ENCODE assay signal across 11 cellular contexts in genomic region chr1:38030596-38031512, GRCh38. TPM values are rescaled to one million over a fixed set of nuclear protein-coding genes. Genes with fewer than 3 reads are reported as not detected.
A peak's percentile ranks its signal among the peaks of the same experiment; 100 is the strongest.
DNase-seq lines count a peak whose midpoint lies in the region; ATAC-seq and TF ChIP-seq lines count a peak whose summit lies in the region.
"Had no signal": no experiment of that assay in that cellular context is flagged by ENCODE, and none has a peak within 500 bp of the region (broad histone marks: within the 10 kb centered on the region; RNA-seq: fewer than 3 reads in every experiment).

No MANE protein-coding gene starts in this region.

- H3K4me3 ChIP-seq in fibroblast of lung (replicated peaks in 1 of 4; ENCODE audit: control extremely low read depth in 1 of 4, insufficient read depth in 1 of 4, low read depth in 3 of 4, low read length in 4 of 4): no peak overlapping the region
- no peak overlapping the region for H3K4me3 ChIP-seq in skeletal muscle tissue (ENCODE audit: low read length in 3 of 3)

- no peaks in the 10 kb centered on the region for H3K27me3 Mint-ChIP-seq in activated CD4-positive, alpha-beta T cell treated with anti-CD3 and anti-CD28 coated beads for 36 hours
- no peaks in the 10 kb centered on the region for H3K27me3 Mint-ChIP-seq in T-cell

- no peak for DNase-seq in activated CD4-positive, alpha-beta T cell treated with anti-CD3 and anti-CD28 coated beads for 36 hours
- no peak for DNase-seq in activated CD4-positive, alpha-beta T cell treated with anti-CD3 and anti-CD28 coated beads, Interleukin-2, amount 50 U/mL, for 1 hour
- DNase-seq in T-cell: no peak
- DNase-seq in fibroblast of lung (ENCODE audit: low read depth in 2 of 2): no peak
- no peak for DNase-seq in pons (ENCODE audit: low spot score)
- DNase-seq in putamen (ENCODE audit: low spot score): no peak
- DNase-seq: GF-D8, midbrain, NCI-H146 had no signal

- H3K9ac ChIP-seq in fibroblast of lung (ENCODE audit: insufficient read depth, low read length) (no peak overlapping the region), skeletal muscle tissue (ENCODE audit: low read depth in 1 of 3, low read length in 3 of 3) (peak overlapping the region in 1 of 3 donors; percentile 81)

- peaks cover 57% of the 10 kb centered on the region for H3K4me1 Mint-ChIP-seq in activated CD4-positive, alpha-beta T cell treated with anti-CD3 and anti-CD28 coated beads for 36 hours
- H3K4me1 Mint-ChIP-seq in T-cell: peaks cover 15 to 42% (median 30%) of the 10 kb centered on the region in 3 donors

- H3K4me3 Mint-ChIP-seq in activated CD4-positive, alpha-beta T cell treated with anti-CD3 and anti-CD28 coated beads for 36 hours: peak overlapping the region; percentile 11
- peak overlapping the region in 2 of 3 donors; percentile 29 to 39 for H3K4me3 Mint-ChIP-seq in T-cell

- H3K36me3 ChIP-seq in fibroblast of lung (ENCODE audit: control insufficient read depth, insufficient read depth, low read length) (peaks cover 1% of the 10 kb centered on the region), skeletal muscle tissue (ENCODE audit: control insufficient read depth in 3 of 3, insufficient read depth in 3 of 3, low read length in 3 of 3) (peaks cover 5 to 9% (median 6%) of the 10 kb centered on the region in 3 donors)

- H3K27me3 ChIP-seq in fibroblast of lung (ENCODE audit: control insufficient read depth, insufficient read depth, low read length): no peaks in the 10 kb centered on the region
- peaks cover 0 to 5% (median 0%) of the 10 kb centered on the region in 3 donors for H3K27me3 ChIP-seq in skeletal muscle tissue (ENCODE audit: control insufficient read depth in 3 of 3, insufficient read depth in 3 of 3, low read length in 3 of 3)

- intact Hi-C loops in activated CD4-positive, alpha-beta T cell treated with anti-CD3 and anti-CD28 coated beads for 36 hours (cut with DNase I, micrococcal nuclease): loop anchor here in 1 of 2 experiments (1.0 to 10.0 kb wide), 4 partner anchors 15 to 528 kb away; partner anchors contain the start of gene POU3F1

- TF ChIP-seq CTCF in fibroblast of lung (conservative IDR thresholded peaks at IDR 0.05 in 1 of 2, IDR thresholded peaks at IDR 0.05 in 1 of 2; ENCODE audit: low read depth in 1 of 2, low read length in 2 of 2): no peak

- H3K27ac Mint-ChIP-seq in activated CD4-positive, alpha-beta T cell treated with anti-CD3 and anti-CD28 coated beads for 36 hours: peak overlapping the region; percentile 91
- peak overlapping the region; percentile 61 to 76 for H3K27ac Mint-ChIP-seq in T-cell

- peaks cover 16% of the 10 kb centered on the region for H3K4me1 ChIP-seq in fibroblast of lung (ENCODE audit: control insufficient read depth, extremely low read depth, insufficient read depth, low read length)
- peaks cover 47 to 58% (median 56%) of the 10 kb centered on the region in 3 donors for H3K4me1 ChIP-seq in skeletal muscle tissue (ENCODE audit: control insufficient read depth in 3 of 3, insufficient read depth in 3 of 3, low read length in 3 of 3)

- H3K79me2 ChIP-seq in fibroblast of lung (ENCODE audit: control insufficient read depth, insufficient read depth, low read length): no peaks in the 10 kb centered on the region

- H2AFZ ChIP-seq in fibroblast of lung (ENCODE audit: low read length): no peak overlapping the region

- H4K20me1 ChIP-seq in fibroblast of lung (ENCODE audit: control insufficient read depth, extremely low read depth, insufficient read depth, low read length): no peaks in the 10 kb centered on the region

- POLR2A ChIA-PET in activated CD4-positive, alpha-beta T cell treated with anti-CD3 and anti-CD28 coated beads for 36 hours (lab: Charles Lee): interaction anchor here (0.8 to 1.5 kb wide), 6 partner anchors 12 to 821 kb away, joined by 3 to 5 read pairs (median 4); partner anchors contain the start of gene POU3F1
- POLR2A ChIA-PET in T-cell (lab: Charles Lee): no interaction called here

- H3K4me2 ChIP-seq in fibroblast of lung (ENCODE audit: extremely low read depth, insufficient read depth, low read length): peak overlapping the region; percentile 64

- peaks cover 14% of the 10 kb centered on the region for H3K36me3 Mint-ChIP-seq in activated CD4-positive, alpha-beta T cell treated with anti-CD3 and anti-CD28 coated beads for 36 hours (ENCODE audit: low read depth)
- peaks cover 4% of the 10 kb centered on the region for H3K36me3 Mint-ChIP-seq in T-cell

- no peak for ATAC-seq in activated CD4-positive, alpha-beta T cell treated with anti-CD3 and anti-CD28 coated beads for 36 hours
- ATAC-seq in T-cell (replicated peaks in 1 of 4) (peak in 1 of 4 experiments; percentile 5), GM18873 (IDR thresholded peaks at IDR 0.05; ENCODE audit: low FRiP score, unreplicated experiment) (no peak)

- H3K27ac ChIP-seq in fibroblast of lung (ENCODE audit: insufficient read depth, low read length) (no peak overlapping the region), skeletal muscle tissue (ENCODE audit: low read depth, low read length) (peak overlapping the region; percentile 63)

- H3K9me3 Mint-ChIP-seq in activated CD4-positive, alpha-beta T cell treated with anti-CD3 and anti-CD28 coated beads for 36 hours (ENCODE audit: low read depth): no peaks in the 10 kb centered on the region
- no peaks in the 10 kb centered on the region for H3K9me3 Mint-ChIP-seq in T-cell

- CTCF ChIA-PET in activated CD4-positive, alpha-beta T cell treated with anti-CD3 and anti-CD28 coated beads for 36 hours (lab: Charles Lee): interaction anchor here (0.5 to 2.3 kb wide), 7 partner anchors 10 to 244 kb away, joined by 3 to 10 read pairs (median 3); no protein-coding TSS in a partner anchor
- CTCF ChIA-PET in T-cell (lab: Charles Lee): interaction anchor here in 1 of 2 donors (0.9 to 1.0 kb wide), 2 partner anchors 11 to 13 kb away, joined by 5 to 6 read pairs; no protein-coding TSS in a partner anchor

- H3K9me3 ChIP-seq in fibroblast of lung (ENCODE audit: control insufficient read depth, insufficient read depth, low read depth, low read length) (no peaks in the 10 kb centered on the region), skeletal muscle tissue (ENCODE audit: control insufficient read depth in 3 of 3, low read length in 3 of 3) (no peaks in the 10 kb centered on the region)

RNA-seq across cellular contexts. Expression of gene POU3F1, which starts 15.7 kb away (rescaled TPM):
- total RNA-seq in activated CD4-positive, alpha-beta T cell treated with anti-CD3 and anti-CD28 coated beads for 36 hours: under 1 TPM; 0.11 to 0.26 TPM
- total RNA-seq in T-cell (under 1 TPM; 0.28 to 0.72 (median 0.64) TPM), fibroblast of lung (under 0.01 TPM in 1 of 2 replicates, not detected in the other), skeletal muscle tissue (0.52 TPM)
- not detected in 2 replicates for polyA plus RNA-seq in fibroblast of lung
- polyA plus RNA-seq in fibroblast of lung (2012): not detected in 2 replicates
- polyA minus RNA-seq in fibroblast of lung (ENCODE audit: low replicate concordance): not detected in 2 replicates

RNA-seq across cellular contexts. Expression of gene UTP11, which starts 18.3 kb away (rescaled TPM):
- total RNA-seq in activated CD4-positive, alpha-beta T cell treated with anti-CD3 and anti-CD28 coated beads for 36 hours: 10 to 100 TPM; 68.9 to 82.4 TPM
- total RNA-seq in T-cell: 10 to 100 TPM in 3 of 5 donors, 1 to 10 TPM in 2; 8.5 to 18.3 (median 15.9) TPM
- total RNA-seq in fibroblast of lung: 34.8 and 39.5 TPM in 2 replicates
- polyA plus RNA-seq in fibroblast of lung: 56.5 and 63.7 TPM in 2 replicates
- polyA plus RNA-seq in fibroblast of lung (2012): 57.6 and 60.0 TPM in 2 replicates
- polyA minus RNA-seq in fibroblast of lung (ENCODE audit: low replicate concordance): 2.5 and 9.0 TPM in 2 replicates
- total RNA-seq in skeletal muscle tissue: 61.1 TPM

RNA-seq across cellular contexts. Expression of gene FHL3, which starts 25.5 kb away (rescaled TPM):
- 10 to 100 TPM; 21.1 to 23.8 TPM for total RNA-seq in activated CD4-positive, alpha-beta T cell treated with anti-CD3 and anti-CD28 coated beads for 36 hours
- 10 to 100 TPM in 2 of 5 donors, 1 to 10 TPM in 3; 4.1 to 19.3 (median 8.1) TPM for total RNA-seq in T-cell
- total RNA-seq in fibroblast of lung: 13.9 and 14.4 TPM in 2 replicates
- polyA plus RNA-seq in fibroblast of lung: 14.7 and 25.0 TPM in 2 replicates
- 44.6 and 64.8 TPM in 2 replicates for polyA plus RNA-seq in fibroblast of lung (2012)
- polyA minus RNA-seq in fibroblast of lung (ENCODE audit: low replicate concordance): 129 and 132 TPM in 2 replicates
- total RNA-seq in skeletal muscle tissue: 58.5 TPM

RNA-seq across cellular contexts. Expression of gene SF3A3, which starts 41.0 kb away (rescaled TPM):
- 100 to 1,000 TPM; 131 TPM for total RNA-seq in activated CD4-positive, alpha-beta T cell treated with anti-CD3 and anti-CD28 coated beads for 36 hours
- total RNA-seq in T-cell (10 to 100 TPM; 45.2 to 69.9 (median 53.0) TPM), fibroblast of lung (72.3 and 97.8 TPM in 2 replicates), skeletal muscle tissue (53.2 TPM)
- 60.3 and 62.4 TPM in 2 replicates for polyA plus RNA-seq in fibroblast of lung
- 61.1 and 76.1 TPM in 2 replicates for polyA plus RNA-seq in fibroblast of lung (2012)
- polyA minus RNA-seq in fibroblast of lung (ENCODE audit: low replicate concordance): 8.6 and 17.5 TPM in 2 replicates
